In genomic region chr1:51303315-51303714, GRCh38 we compare ENCODE assay signal across 1 cellular context.
TF ChIP-seq lines count a peak whose summit lies in the region.

No MANE protein-coding gene starts in this region.

TF ChIP-seq in IMR-90, 13 proteins besides CTCF, POLR2A, EP300 and RAD21:
- TF ChIP-seq CEBPB (IDR thresholded peaks at IDR 0.05; ENCODE audit: low read depth, low read length) = no peak
- no peak for TF ChIP-seq ELK1 (IDR thresholded peaks at IDR 0.05; ENCODE audit: borderline replicate concordance, low read depth, low read length)
- TF ChIP-seq BHLHE40 (IDR thresholded peaks at IDR 0.05; ENCODE audit: low read depth, low read length) = no peak
- TF ChIP-seq FOS (IDR thresholded peaks at IDR 0.05; ENCODE audit: low read depth, low read length) = no peak
- no peak for TF ChIP-seq USF2 (IDR thresholded peaks at IDR 0.05; ENCODE audit: low read depth, low read length)
- TF ChIP-seq CHD1 (IDR thresholded peaks at IDR 0.05; ENCODE audit: low read depth, low read length) = no peak
- TF ChIP-seq MAZ (IDR thresholded peaks at IDR 0.05; ENCODE audit: borderline replicate concordance, low read depth, low read length) = no peak
- TF ChIP-seq MAFK (IDR thresholded peaks at IDR 0.05; ENCODE audit: low read depth, low read length) = no peak
- no peak for TF ChIP-seq RCOR1 (IDR thresholded peaks at IDR 0.05; ENCODE audit: insufficient replicate concordance, low read length)
- TF ChIP-seq MXI1 (IDR thresholded peaks at IDR 0.05; ENCODE audit: borderline replicate concordance, low read depth, low read length) = no peak
- TF ChIP-seq RFX5 (IDR thresholded peaks at IDR 0.05; ENCODE audit: low read depth, low read length) = no peak
- no peak for TF ChIP-seq SMC3 (IDR thresholded peaks at IDR 0.05; ENCODE audit: low read depth, low read length)
- no peak for TF ChIP-seq NFE2L2 (IDR thresholded peaks at IDR 0.05; ENCODE audit: low read depth, low read length)
